Comparison of ENCODE assay signal across 22 cellular contexts in the genomic region with DNA sequence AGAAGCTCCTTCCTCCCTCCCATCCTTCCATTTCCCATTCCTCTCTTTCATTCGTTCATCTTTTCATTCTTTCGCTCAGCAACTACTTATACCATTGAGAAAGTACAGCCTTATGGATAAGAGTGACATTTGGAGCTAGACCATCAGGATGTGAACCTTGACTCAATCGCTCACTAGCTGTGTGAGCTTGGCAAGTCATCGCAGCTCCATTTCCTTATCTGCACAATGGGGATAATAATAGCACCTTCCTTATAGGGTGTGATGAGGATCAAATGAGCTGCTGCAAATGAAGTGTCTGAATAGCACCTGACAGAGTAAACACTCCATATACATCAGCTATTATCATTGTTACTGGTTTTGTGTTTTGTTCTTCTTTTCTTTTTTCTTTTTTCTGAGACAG. TPM values are rescaled to one million over a fixed set of nuclear protein-coding genes. Genes with fewer than 3 reads are reported as not detected.
DNase-seq lines count a peak whose midpoint lies in the region; ATAC-seq and TF ChIP-seq lines count a peak whose summit lies in the region.
"Had no signal": no experiment of that assay in that cellular context is flagged by ENCODE, and none has a peak within 500 bp of the region (broad histone marks: within the 10 kb centered on the region; RNA-seq: fewer than 3 reads in every experiment).

No MANE protein-coding gene starts in this region.

- no peak for TF ChIP-seq POLR2A in adrenal gland (IDR thresholded peaks at IDR 0.05)

- H3K4me3 ChIP-seq in adrenal gland (no peak overlapping the region), heart right ventricle (no peak overlapping the region), skeletal muscle tissue (ENCODE audit: low read length in 3 of 3) (no peak overlapping the region)
- H3K4me3 ChIP-seq: dorsolateral prefrontal cortex, ovary had no signal

- H3K27me3 ChIP-seq in adrenal gland (no peaks in the 10 kb centered on the region), heart right ventricle (no peaks in the 10 kb centered on the region), skeletal muscle tissue (ENCODE audit: control insufficient read depth in 3 of 3, insufficient read depth in 3 of 3, low read length in 3 of 3) (no peaks in the 10 kb centered on the region)
- H3K27me3 ChIP-seq: dorsolateral prefrontal cortex, ovary had no signal

- intact Hi-C loops in adrenal gland (cut with DNase I) (no loop called here), heart right ventricle (cut with DNase I) (no loop called here)

- H3K4me1 ChIP-seq in adrenal gland (replicated peaks in 1 of 2) (peaks cover 43 to 54% of the 10 kb centered on the region in 2 donors), heart right ventricle (peaks cover 66 to 97% (median 91%) of the 10 kb centered on the region in 9 donors), skeletal muscle tissue (ENCODE audit: control insufficient read depth in 3 of 3, insufficient read depth in 3 of 3, low read length in 3 of 3) (peaks cover 84 to 97% (median 94%) of the 10 kb centered on the region in 3 donors)

- H3K9me3 ChIP-seq in adrenal gland (replicated peaks in 1 of 3) (no peaks in the 10 kb centered on the region), heart right ventricle (no peaks in the 10 kb centered on the region), skeletal muscle tissue (ENCODE audit: control insufficient read depth in 3 of 3, low read length in 3 of 3) (no peaks in the 10 kb centered on the region)
- H3K9me3 ChIP-seq: ovary had no signal

- WGBS in adrenal gland, 4 donors, result 45 to 56% (median 52%) methylated on average over 4 of the region's 4 CpGs
- 15 to 34% methylated on average over 4 of the region's 4 CpGs for WGBS in heart right ventricle, 2 donors

- ATAC-seq in heart right ventricle (peak; percentile 32 to 63 (median 57)), GM18907 (IDR thresholded peaks at IDR 0.05; ENCODE audit: unreplicated experiment) (no peak)

- H3K9ac ChIP-seq in skeletal muscle tissue (ENCODE audit: low read depth in 1 of 3, low read length in 3 of 3), result peak overlapping the region in 2 of 3 donors; percentile 28 to 76

- H3K36me3 ChIP-seq in adrenal gland (replicated peaks in 1 of 2) (no peaks in the 10 kb centered on the region), heart right ventricle (no peaks in the 10 kb centered on the region), skeletal muscle tissue (ENCODE audit: control insufficient read depth in 3 of 3, insufficient read depth in 3 of 3, low read length in 3 of 3) (no peaks in the 10 kb centered on the region)
- H3K36me3 ChIP-seq: ovary had no signal

- TF ChIP-seq CTCF in adrenal gland (IDR thresholded peaks at IDR 0.05), result no peak
- no peak for TF ChIP-seq CTCF in heart right ventricle (IDR thresholded peaks at IDR 0.05)
- no peak for TF ChIP-seq CTCF in GM10266 (IDR thresholded peaks at IDR 0.05; ENCODE audit: control insufficient read depth, insufficient read depth, low read depth, missing control alignments)

- H3K27ac ChIP-seq in adrenal gland, result peak overlapping the region in 3 of 5 donors; percentile 15 to 95 (median 88)
- peak overlapping the region; percentile 85 to 100 (median 95) for H3K27ac ChIP-seq in heart right ventricle
- peak overlapping the region; percentile 99 for H3K27ac ChIP-seq in skeletal muscle tissue (ENCODE audit: low read depth, low read length)
- H3K27ac ChIP-seq: HL-60 had no signal

- DNase-seq in NCI-H1436 treated with DMSO at 0.1 percent for 48 hours (lab: John Stamatoyannopoulos, UW) (peak; percentile 77), adrenal gland (no peak), heart right ventricle (peak in 1 of 2 donors; percentile 73), OCI-M1 (lab: John Stamatoyannopoulos, UW) (no peak), GM10266 (ENCODE audit: extremely low spot score) (no peak)
- no peak for DNase-seq in activated CD4-positive, alpha-beta T cell treated with anti-CD3 and anti-CD28 coated beads, Interleukin-2, amount 50 U/mL, for 4 hours
- DNase-seq: activated CD4-positive, CD25-positive, alpha-beta regulatory T cell; activated gamma-delta T cell; anterior cingulate cortex; dorsolateral prefrontal cortex; EL; KG1; NCI-H1048; NCI-H2227 treated with DMSO at 0.1 percent for 48 hours; SHP77 treated with DMSO at 0.1 percent for 48 hours; stimulated activated CD4-positive, alpha-beta T cell treated with anti-CD3 and anti-CD28 coated beads, Interleukin-12 subunit alpha, Interleukin-12 subunit beta, amount 100 ng/mL, for 4 hours; stimulated activated naive CD4-positive, alpha-beta T cell; T-helper 2 cell had no signal

RNA-seq across cellular contexts. Expression of gene SYNPO, which starts 28.1 kb away (rescaled TPM):
- total RNA-seq in adrenal gland (100 to 1,000 TPM in 5 of 8 donors, 10 to 100 TPM in 3; 86.8 to 293 (median 151) TPM), heart right ventricle (100 to 1,000 TPM; 589 to 777 (median 703) TPM), skeletal muscle tissue (6.3 TPM)
- polyA plus RNA-seq in adrenal gland (100 to 1,000 TPM in 2 of 3 donors, 10 to 100 TPM in 1; 59.4 to 254 (median 108) TPM), heart right ventricle (100 to 1,000 TPM; 129 to 344 TPM)

RNA-seq across cellular contexts. Expression of gene MYOZ3, which starts 48.6 kb away (rescaled TPM):
- total RNA-seq in adrenal gland (1 to 10 TPM in 1 of 8 donors, under 1 TPM in 6, not detected in 1; 0.12 to 1.9 (median 0.42) TPM), heart right ventricle (10 to 100 TPM in 2 of 10 donors, 1 to 10 TPM in 8; 4.5 to 12.2 (median 6.0) TPM), skeletal muscle tissue (4.7 TPM)
- polyA plus RNA-seq in adrenal gland (1 to 10 TPM in 1 of 3 donors, under 1 TPM in 2; 0.16 to 1.4 (median 0.51) TPM), heart right ventricle (1 to 10 TPM in 1 of 2 donors, under 1 TPM in 1; 0.91 to 4.1 TPM)

Comparison
In these comparisons a context has a peak if more than half of its experiments do, and no peak if none do; other contexts are left out.
1. RNA of gene SYNPO, which starts 28.1 kb away (total RNA-seq): 589 to 777 TPM in heart right ventricle and 86.8 to 293 TPM in adrenal gland; 6.3 TPM in skeletal muscle tissue (single experiment); every median in the first group is over 10 times any median in the second.
2. Peak in every context shown above with its lines, with median percentiles within 50 percentile points of each other: H3K27ac ChIP-seq.